Comparison of ENCODE assay signal across 8 cellular contexts in the genomic region with DNA sequence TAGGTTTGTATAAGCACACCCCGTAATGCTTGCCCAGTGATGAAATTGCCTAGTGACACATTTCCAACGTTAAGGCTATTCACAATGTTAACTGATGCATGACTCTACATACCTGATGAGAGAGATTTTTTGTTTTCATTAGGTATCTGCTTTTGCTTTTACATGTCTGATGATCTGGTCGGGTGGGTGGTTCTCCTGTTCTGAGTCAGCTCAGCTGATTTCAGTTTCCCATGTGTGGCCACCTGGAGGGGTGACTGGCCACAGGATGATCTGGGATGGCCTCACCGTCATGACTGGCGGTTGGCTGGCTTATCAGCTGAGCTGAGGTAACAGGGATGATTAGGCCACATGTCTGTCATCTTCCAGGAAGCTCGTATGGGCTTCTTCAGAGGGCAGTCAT. TPM values are rescaled to one million over a fixed set of nuclear protein-coding genes. Genes with fewer than 3 reads are reported as not detected.
DNase-seq lines count a peak whose midpoint lies in the region; ATAC-seq and TF ChIP-seq lines count a peak whose summit lies in the region.

No MANE protein-coding gene starts in this region.

- H3K4me3 ChIP-seq in CD4-positive, CD25-positive, alpha-beta regulatory T cell (ENCODE audit: low read depth, low read length): no peak overlapping the region
- H3K4me3 ChIP-seq in coronary artery: no peak overlapping the region
- no peak overlapping the region for H3K4me3 ChIP-seq in esophagus squamous epithelium

- no peaks in the 10 kb centered on the region for H3K4me1 ChIP-seq in CD4-positive, CD25-positive, alpha-beta regulatory T cell (ENCODE audit: control insufficient read depth, insufficient read depth, low read length, poor library complexity, severe bottlenecking)
- H3K4me1 ChIP-seq in esophagus squamous epithelium: peaks cover 0 to 11% (median 0%) of the 10 kb centered on the region in 3 donors

- no peak for TF ChIP-seq CTCF in coronary artery (IDR thresholded peaks at IDR 0.05)
- TF ChIP-seq CTCF in esophagus squamous epithelium (IDR thresholded peaks at IDR 0.05): no peak

- peak; percentile 31 to 39 for ATAC-seq in CD4-positive, CD25-positive, alpha-beta regulatory T cell (ENCODE audit: low read depth in 2 of 2)
- peak; percentile 87 for ATAC-seq in GM19372 (IDR thresholded peaks at IDR 0.05; ENCODE audit: low read depth, unreplicated experiment)
- ATAC-seq in HG03280 (IDR thresholded peaks at IDR 0.05; ENCODE audit: unreplicated experiment): peak; percentile 95

- no peaks in the 10 kb centered on the region for H3K27me3 Mint-ChIP-seq in CD4-positive, CD25-positive, alpha-beta regulatory T cell
- no peaks in the 10 kb centered on the region for H3K27me3 Mint-ChIP-seq in activated T-helper 2 cell treated with anti-CD3 and anti-CD28 coated beads, Interferon-gamma antibody, Interleukin-2, Interleukin-4, amounts not matched to agents 10 μg/mL and 5 μg/mL and 100 μg/mL, durations not matched to agents 14 hours and 24 hours and 36 hours (ENCODE audit: low read depth)

- H3K27me3 ChIP-seq in CD4-positive, CD25-positive, alpha-beta regulatory T cell (ENCODE audit: control insufficient read depth, insufficient read depth, low read length): no peaks in the 10 kb centered on the region
- H3K27me3 ChIP-seq in esophagus squamous epithelium: no peaks in the 10 kb centered on the region

- H3K4me1 Mint-ChIP-seq in CD4-positive, CD25-positive, alpha-beta regulatory T cell: peaks cover 4 to 13% (median 12%) of the 10 kb centered on the region in 4 donors
- H3K4me1 Mint-ChIP-seq in activated T-helper 2 cell treated with anti-CD3 and anti-CD28 coated beads, Interferon-gamma antibody, Interleukin-2, Interleukin-4, amounts not matched to agents 10 μg/mL and 5 μg/mL and 100 μg/mL, durations not matched to agents 14 hours and 24 hours and 36 hours (ENCODE audit: low read depth): peaks cover 15% of the 10 kb centered on the region

- TF ChIP-seq POLR2A in esophagus squamous epithelium (IDR thresholded peaks at IDR 0.05): no peak

- H3K9me3 ChIP-seq in CD4-positive, CD25-positive, alpha-beta regulatory T cell (ENCODE audit: control insufficient read depth in 2 of 2, low read length in 2 of 2): no peaks in the 10 kb centered on the region
- H3K9me3 ChIP-seq in esophagus squamous epithelium: no peaks in the 10 kb centered on the region

- H3K27ac ChIP-seq in CD4-positive, CD25-positive, alpha-beta regulatory T cell (ENCODE audit: insufficient read depth, low read length, poor library complexity, severe bottlenecking): no peak overlapping the region
- H3K27ac ChIP-seq in coronary artery: no peak overlapping the region
- peak overlapping the region in 2 of 4 donors; percentile 4 to 15 for H3K27ac ChIP-seq in esophagus squamous epithelium

- intact Hi-C loops in activated T-helper 2 cell treated with anti-CD3 and anti-CD28 coated beads, Interferon-gamma antibody, Interleukin-2, Interleukin-4, amounts not matched to agents 10 μg/mL and 5 μg/mL and 100 μg/mL, durations not matched to agents 14 hours and 24 hours and 36 hours (cut with micrococcal nuclease): loop anchor here (1.0 to 5.0 kb wide), 4 partner anchors 27 to 194 kb away; no protein-coding TSS in a partner anchor
- intact Hi-C loops in esophagus squamous epithelium (cut with DNase I): no loop called here

- WGBS in esophagus squamous epithelium, 2 donors: 25 to 39% methylated on average over 4 to 6 of the region's 6 CpGs

- H3K9me3 Mint-ChIP-seq in CD4-positive, CD25-positive, alpha-beta regulatory T cell: no peaks in the 10 kb centered on the region
- no peaks in the 10 kb centered on the region for H3K9me3 Mint-ChIP-seq in activated T-helper 2 cell treated with anti-CD3 and anti-CD28 coated beads, Interferon-gamma antibody, Interleukin-2, Interleukin-4, amounts not matched to agents 10 μg/mL and 5 μg/mL and 100 μg/mL, durations not matched to agents 14 hours and 24 hours and 36 hours

- peak in 2 of 3 donors; percentile 4 to 81 for DNase-seq in CD4-positive, CD25-positive, alpha-beta regulatory T cell
- DNase-seq in activated T-helper 2 cell treated with anti-CD3 and anti-CD28 coated beads, Interferon-gamma antibody, Interleukin-2, Interleukin-4, amounts not matched to agents 10 μg/mL and 5 μg/mL and 100 μg/mL, durations not matched to agents 14 hours and 24 hours and 36 hours (ENCODE audit: low spot score): peak; percentile 33
- no peak for DNase-seq in NCI-H2107 (lab: John Stamatoyannopoulos, UW)
- no peak for DNase-seq in coronary artery (ENCODE audit: low spot score)
- DNase-seq in effector CD4-positive, alpha-beta T cell: no peak
- no peak for DNase-seq in esophagus squamous epithelium (lab: John Stamatoyannopoulos, UW)

- peak overlapping the region in 2 of 3 donors; percentile 10 to 15 for H3K27ac Mint-ChIP-seq in CD4-positive, CD25-positive, alpha-beta regulatory T cell
- H3K27ac Mint-ChIP-seq in activated T-helper 2 cell treated with anti-CD3 and anti-CD28 coated beads, Interferon-gamma antibody, Interleukin-2, Interleukin-4, amounts not matched to agents 10 μg/mL and 5 μg/mL and 100 μg/mL, durations not matched to agents 14 hours and 24 hours and 36 hours: no peak overlapping the region

- H3K4me3 Mint-ChIP-seq in CD4-positive, CD25-positive, alpha-beta regulatory T cell: no peak overlapping the region
- H3K4me3 Mint-ChIP-seq in activated T-helper 2 cell treated with anti-CD3 and anti-CD28 coated beads, Interferon-gamma antibody, Interleukin-2, Interleukin-4, amounts not matched to agents 10 μg/mL and 5 μg/mL and 100 μg/mL, durations not matched to agents 14 hours and 24 hours and 36 hours (ENCODE audit: low read depth): no peak overlapping the region

- no peaks in the 10 kb centered on the region for H3K36me3 ChIP-seq in CD4-positive, CD25-positive, alpha-beta regulatory T cell (ENCODE audit: control insufficient read depth, insufficient read depth, low read length)
- H3K36me3 ChIP-seq in esophagus squamous epithelium: no peaks in the 10 kb centered on the region

- H3K36me3 Mint-ChIP-seq in CD4-positive, CD25-positive, alpha-beta regulatory T cell: peaks cover 7% of the 10 kb centered on the region
- no peaks in the 10 kb centered on the region for H3K36me3 Mint-ChIP-seq in activated T-helper 2 cell treated with anti-CD3 and anti-CD28 coated beads, Interferon-gamma antibody, Interleukin-2, Interleukin-4, amounts not matched to agents 10 μg/mL and 5 μg/mL and 100 μg/mL, durations not matched to agents 14 hours and 24 hours and 36 hours (ENCODE audit: low read depth)

RNA-seq across cellular contexts. Expression of gene ACYP2, which starts 33.8 kb away (rescaled TPM):
- 10.6 TPM for total RNA-seq in CD4-positive, CD25-positive, alpha-beta regulatory T cell
- 10 to 100 TPM; 12.7 to 17.3 (median 13.6) TPM for polyA plus RNA-seq in CD4-positive, CD25-positive, alpha-beta regulatory T cell
- total RNA-seq in activated T-helper 2 cell treated with anti-CD3 and anti-CD28 coated beads, Interferon-gamma antibody, Interleukin-2, Interleukin-4, amounts not matched to agents 10 μg/mL and 5 μg/mL and 100 μg/mL, durations not matched to agents 14 hours and 24 hours and 36 hours: 4.3 and 6.5 TPM in 2 replicates
- total RNA-seq in esophagus squamous epithelium: 10 to 100 TPM in 1 of 4 donors, 1 to 10 TPM in 3; 3.7 to 15.1 (median 5.7) TPM

Comparison
In these comparisons a context has a peak if more than half of its experiments do, and no peak if none do; other contexts are left out.
1. ATAC-seq: peak in every context shown above with its lines; median percentile 95 in HG03280; 87 in GM19372; 35 in CD4-positive, CD25-positive, alpha-beta regulatory T cell.
2. DNase-seq: peak in CD4-positive, CD25-positive, alpha-beta regulatory T cell (2 of 3) and activated T-helper 2 cell treated with anti-CD3 and anti-CD28 coated beads, Interferon-gamma antibody, Interleukin-2, Interleukin-4, amounts not matched to agents 10 μg/mL and 5 μg/mL and 100 μg/mL, durations not matched to agents 14 hours and 24 hours and 36 hours (single experiment); none in NCI-H2107 (single experiment), coronary artery (single experiment), effector CD4-positive, alpha-beta T cell (single experiment) and esophagus squamous epithelium (single experiment).